ENCODE assay signal across 8 cellular contexts in the genomic region with DNA sequence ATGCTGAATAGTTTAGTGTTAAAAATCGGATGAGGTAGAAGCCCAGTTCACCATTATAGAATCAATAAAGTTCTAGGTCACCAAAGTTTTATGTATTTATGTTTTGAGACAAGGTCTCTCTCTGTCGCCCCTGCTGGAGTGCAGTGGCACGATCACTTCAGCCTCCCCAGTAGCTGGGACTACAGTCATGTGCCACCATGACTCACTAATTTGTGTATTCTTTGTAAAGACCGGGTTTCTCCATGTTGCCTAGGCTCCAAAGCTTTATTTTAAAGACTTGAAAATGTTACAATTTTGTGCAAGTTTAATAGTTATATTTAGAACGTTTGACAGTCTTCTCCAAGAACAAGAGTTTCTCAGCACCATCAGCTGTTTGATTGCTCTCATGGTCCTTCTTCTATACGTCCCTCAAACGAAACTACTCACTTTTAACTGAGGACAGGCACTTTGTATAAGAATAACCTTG. TPM values are rescaled to one million over a fixed set of nuclear protein-coding genes. Genes with fewer than 3 reads are reported as not detected.
DNase-seq lines count a peak whose midpoint lies in the region; TF ChIP-seq lines count a peak whose summit lies in the region.

No MANE protein-coding gene starts in this region.

- peak; percentile 88 for DNase-seq in ACHN
- peak; percentile 85 for DNase-seq in RKO (ENCODE audit: low spot score)
- DNase-seq in kidney epithelial cell (ENCODE audit: low read depth): peak; percentile 42
- DNase-seq in stomach: peak; percentile 29
- no peak for DNase-seq in GM19238 (ENCODE audit: insufficient read length, low spot score)
- no peak for DNase-seq in 8988T

- H3K36me3 ChIP-seq in kidney epithelial cell (ENCODE audit: control insufficient read depth, insufficient read depth, low read length) (no peaks in the 10 kb centered on the region), stomach (peaks cover 16 to 81% (median 73%) of the 10 kb centered on the region in 4 donors)

- intact Hi-C loops in stomach (cut with DNase I; ENCODE audit: low total_unique reads): no loop called here

- in situ Hi-C loops in ACHN (cut with HindIII; ENCODE audit: low pct_ligation_motif_present, low pct_unique_long_range_greater_than_20kb, low sequenced_read_pairs): no loop called here

- WGBS in stomach, 5 donors: 57 to 66% (median 61%) methylated on average over 7 of the region's 7 CpGs

- H3K4me1 ChIP-seq in stomach: peaks cover 0 to 6% (median 2%) of the 10 kb centered on the region in 4 donors

- H3K4me3 ChIP-seq in kidney epithelial cell (ENCODE audit: low read depth, low read length) (no peak overlapping the region), stomach (no peak overlapping the region)

- H3K27ac ChIP-seq in angular gyrus (ENCODE audit: low read depth, low read length): peak overlapping the region; percentile 52
- H3K27ac ChIP-seq in stomach: no peak overlapping the region

- TF ChIP-seq CTCF in GM12873 (IDR thresholded peaks at IDR 0.05; ENCODE audit: insufficient read depth, low read depth, low read length, missing control alignments) (peak; percentile 62), kidney epithelial cell (IDR thresholded peaks at IDR 0.05; ENCODE audit: insufficient read depth, low read length, poor library complexity, severe bottlenecking) (peak; percentile 64), stomach (IDR thresholded peaks at IDR 0.05) (peak in 2 of 7 experiments; percentile 15 to 32)

- no peak for TF ChIP-seq POLR2A in stomach (IDR thresholded peaks at IDR 0.05)

- no peaks in the 10 kb centered on the region for H3K9me3 ChIP-seq in stomach

- TF ChIP-seq EP300 in stomach (IDR thresholded peaks at IDR 0.05): no peak

- H3K27me3 ChIP-seq in kidney epithelial cell (ENCODE audit: control insufficient read depth, insufficient read depth, low read length) (no peaks in the 10 kb centered on the region), stomach (no peaks in the 10 kb centered on the region)

RNA-seq across cellular contexts. Expression of a gene that starts 32.1 kb away (rescaled TPM):
- total RNA-seq in kidney epithelial cell: 28.2 and 31.4 TPM in 2 replicates
- 100 to 1,000 TPM in 1 of 5 donors, 10 to 100 TPM in 4; 26.2 to 286 (median 28.6) TPM for total RNA-seq in stomach
- polyA plus RNA-seq in stomach: 10 to 100 TPM in 1 of 3 donors, 1 to 10 TPM in 2; 6.7 to 13.9 (median 8.1) TPM

RNA-seq across cellular contexts. Expression of a gene that starts 39.2 kb away (rescaled TPM):
- total RNA-seq in kidney epithelial cell: 19.8 and 25.4 TPM in 2 replicates
- 10 to 100 TPM; 36.9 to 65.3 (median 57.1) TPM for total RNA-seq in stomach
- polyA plus RNA-seq in stomach: 10 to 100 TPM; 15.5 to 24.6 (median 16.1) TPM

Comparison
In these comparisons a context has a peak if more than half of its experiments do, and no peak if none do; other contexts are left out.
1. DNase-seq: peak in ACHN (single experiment), RKO (single experiment), kidney epithelial cell (single experiment) and stomach (single experiment); none in GM19238 (single experiment) and 8988T (single experiment).